ENCODE assay signal across 8 cellular contexts in genomic region chr1:218171302-218171893, GRCh38.
DNase-seq lines count a peak whose midpoint lies in the region; ATAC-seq and TF ChIP-seq lines count a peak whose summit lies in the region.

No MANE protein-coding gene starts in this region.

- H3K36me3 ChIP-seq in breast epithelium (no peaks in the 10 kb centered on the region), mesendoderm (ENCODE audit: control insufficient read depth, insufficient read depth, low read length) (no peaks in the 10 kb centered on the region)

- H3K18ac ChIP-seq in mesendoderm (ENCODE audit: low read length): no peak overlapping the region

- H3K4ac ChIP-seq in mesendoderm (ENCODE audit: low read depth, low read length): no peak overlapping the region

- H3K79me1 ChIP-seq in mesendoderm (ENCODE audit: low read length): no peaks in the 10 kb centered on the region

- no peak overlapping the region for H2BK15ac ChIP-seq in mesendoderm (replicated peaks; ENCODE audit: low read depth)

- no peak overlapping the region for H3K9ac ChIP-seq in mesendoderm (ENCODE audit: low read length)

- H3K36me3 Mint-ChIP-seq in Calu3 (ENCODE audit: insufficient read depth, unreplicated experiment): no peaks in the 10 kb centered on the region

- H3K4me3 Mint-ChIP-seq in Calu3 (ENCODE audit: low read depth, unreplicated experiment): no peak overlapping the region

- no peaks in the 10 kb centered on the region for H3K9me3 Mint-ChIP-seq in Calu3 (ENCODE audit: low read depth, unreplicated experiment)

- H2BK120ac ChIP-seq in mesendoderm (ENCODE audit: low read depth, low read length): no peak overlapping the region

- TF ChIP-seq CTCF in Calu3 (IDR thresholded peaks at IDR 0.05; ENCODE audit: unreplicated experiment) (peak; percentile 65), breast epithelium (IDR thresholded peaks at IDR 0.05) (peak; percentile 33 to 67 (median 63))

- no peak for DNase-seq in Calu3
- DNase-seq in NCI-H2171 treated with DMSO at 0.1 percent for 48 hours (lab: John Stamatoyannopoulos, UW): peak; percentile 69
- no peak for DNase-seq in breast epithelium (ENCODE audit: low spot score in 2 of 2)
- peak; percentile 26 for DNase-seq in mesendoderm
- no peak for DNase-seq in stimulated activated naive CD8-positive, alpha-beta T cell treated with anti-CD3 and anti-CD28 coated beads, Interleukin-15, Interleukin-2, amounts not matched to agents 100 U/mL and 50 U/mL, for 24 hours
- DNase-seq in GOT3 (lab: John Stamatoyannopoulos, UW): no peak

- H3K27ac ChIP-seq in breast epithelium (no peak overlapping the region), mesendoderm (ENCODE audit: low read depth, low read length) (no peak overlapping the region)

- no peak overlapping the region for H4K5ac ChIP-seq in mesendoderm (ENCODE audit: low read length)

- BruUV-seq in Calu3 (replicated peaks; lab: Mats Ljungman, UMichigan): no TSS peak

- CTCF ChIA-PET in Calu3 (lab: Charles Lee): interaction anchor here (0.8 kb wide), 1 partner anchor 59 kb away, joined by 3 read pairs; no protein-coding TSS in a partner anchor

- H4K8ac ChIP-seq in mesendoderm (ENCODE audit: low read depth, low read length): no peak overlapping the region

- TF ChIP-seq POLR2A in breast epithelium (IDR thresholded peaks at IDR 0.05): no peak

- WGBS in mesendoderm (ENCODE audit: extremely low coverage, insufficient coverage, low lambda C conversion rate): no CpG with 5 or more reads among the region's 4 CpGs

- H2BK5ac ChIP-seq in mesendoderm (ENCODE audit: low read length): no peak overlapping the region

- H3K27me3 Mint-ChIP-seq in Calu3 (ENCODE audit: unreplicated experiment): peaks cover 7% of the 10 kb centered on the region

- ATAC-seq in GM21786 (IDR thresholded peaks at IDR 0.05; ENCODE audit: unreplicated experiment): peak; percentile 57
- no peak for ATAC-seq in stimulated activated naive CD8-positive, alpha-beta T cell treated with anti-CD3 and anti-CD28 coated beads, Interleukin-15, Interleukin-2, amounts not matched to agents 100 U/mL and 50 U/mL, for 24 hours
- ATAC-seq in HG02623 (IDR thresholded peaks at IDR 0.05; ENCODE audit: unreplicated experiment): no peak

- H3K9me3 ChIP-seq in breast epithelium: no peaks in the 10 kb centered on the region

- no peaks in the 10 kb centered on the region for H3K79me2 ChIP-seq in mesendoderm (ENCODE audit: control insufficient read depth, insufficient read depth, low read length)

- H3K56ac ChIP-seq in mesendoderm (ENCODE audit: low read length): no peak overlapping the region

- no peak overlapping the region for H3K23ac ChIP-seq in mesendoderm (ENCODE audit: low read length)

- peaks cover under 1% of the 10 kb centered on the region for H3K4me1 Mint-ChIP-seq in Calu3 (ENCODE audit: low read depth, unreplicated experiment)

- H3K27me3 ChIP-seq in breast epithelium (peaks cover 0 to 26% of the 10 kb centered on the region in 2 donors), mesendoderm (ENCODE audit: insufficient read depth, low read length, poor library complexity) (no peaks in the 10 kb centered on the region)

- no peak overlapping the region for H2AK5ac ChIP-seq in mesendoderm (ENCODE audit: low read length)

- H3K4me2 ChIP-seq in mesendoderm (ENCODE audit: low read length): no peak overlapping the region

- no peak overlapping the region for H3K27ac Mint-ChIP-seq in Calu3 (ENCODE audit: unreplicated experiment)

- intact Hi-C loops in Calu3 (cut with micrococcal nuclease; ENCODE audit: unreplicated experiment) (loop anchor here (1.0 to 10.0 kb wide), 4 partner anchors 282 to 1447 kb away; partner anchors contain the start of gene ESRRG), breast epithelium (cut with DNase I; ENCODE audit: low total_unique reads) (loop anchor here (10.0 kb wide), 1 partner anchor 657 kb away; no protein-coding TSS in a partner anchor)

- no peak overlapping the region for H3K4me3 ChIP-seq in breast epithelium
- H3K4me3 ChIP-seq in mesendoderm (ENCODE audit: low read length): no peak overlapping the region

- H3K4me1 ChIP-seq in breast epithelium (no peaks in the 10 kb centered on the region), mesendoderm (ENCODE audit: control insufficient read depth, low read depth, low read length) (no peaks in the 10 kb centered on the region)

Comparison
In these comparisons a context has a peak if more than half of its experiments do, and no peak if none do; other contexts are left out.
1. DNase-seq: peak in NCI-H2171 treated with DMSO at 0.1 percent for 48 hours (single experiment) and mesendoderm (single experiment); none in Calu3 (single experiment), breast epithelium (0 of 2), stimulated activated naive CD8-positive, alpha-beta T cell treated with anti-CD3 and anti-CD28 coated beads, Interleukin-15, Interleukin-2, amounts not matched to agents 100 U/mL and 50 U/mL, for 24 hours (single experiment) and GOT3 (single experiment).